19 cellular contexts compared by ENCODE assay signal in genomic region chr18:75874401-75875093, GRCh38.
"Had no signal": no experiment of that assay in that cellular context is flagged by ENCODE, and none has a peak within 500 bp of the region (broad histone marks: within the 10 kb centered on the region; RNA-seq: fewer than 3 reads in every experiment).

No MANE protein-coding gene starts in this region.

- H3K27me3 ChIP-seq: adrenal gland, heart right ventricle, neutrophil, right atrium auricular region, SJSA1, suprapubic skin, upper lobe of right lung had no signal

- H3K9me3 ChIP-seq: adrenal gland, lower lobe of right lung, neutrophil, suprapubic skin, upper lobe of right lung had no signal

- H3K4me1 ChIP-seq: adrenal gland, heart right ventricle, lower lobe of right lung, right atrium auricular region, suprapubic skin, upper lobe of right lung had no signal

- H3K36me3 ChIP-seq: adrenal gland, heart right ventricle, lower lobe of right lung, neutrophil, right atrium auricular region, SJSA1, suprapubic skin, upper lobe of right lung had no signal

- H3K27ac ChIP-seq: adrenal gland, heart right ventricle, lower lobe of right lung, neutrophil, right atrium auricular region, SJSA1, skin epidermis, suprapubic skin, upper lobe of right lung had no signal

- H3K4me3 ChIP-seq: adrenal gland, heart right ventricle, lower lobe of right lung, right atrium auricular region, SJSA1, skin epidermis, suprapubic skin, upper lobe of right lung had no signal

- ATAC-seq: activated CD4-positive, CD25-positive, alpha-beta regulatory T cell treated with anti-CD3 and anti-CD28 coated beads, Interleukin-2, amount 50 U/mL, for 24 hours; heart right ventricle; left cardiac atrium; lower lobe of right lung; naive thymus-derived CD8-positive, alpha-beta T cell; upper lobe of right lung had no signal

- DNase-seq: activated CD4-positive, alpha-beta T cell treated with anti-CD3 and anti-CD28 coated beads, Interleukin-2, amount 50 U/mL, for 48 hours; activated naive CD4-positive, alpha-beta T cell treated with anti-CD3 and anti-CD28 coated beads, Interleukin-2, amount 50 U/mL, for 16 hours; activated T-cell treated with anti-CD3 and anti-CD28 coated beads, Interleukin-2, amount 50 U/mL, for 1 hour; adrenal gland; effector memory CD4-positive, alpha-beta T cell; heart right ventricle; left cardiac atrium; lower lobe of right lung; naive thymus-derived CD8-positive, alpha-beta T cell; stimulated activated CD4-positive, alpha-beta T cell treated with anti-CD3 and anti-CD28 coated beads, Interleukin-4, amount 100 ng/mL, for 24 hours; stimulated activated naive CD4-positive, alpha-beta T cell treated with Interleukin-2 at 50 U/mL for 16 hours; SW 1271; upper lobe of right lung had no signal
